13 cellular contexts compared by ENCODE assay signal in the genomic region with DNA sequence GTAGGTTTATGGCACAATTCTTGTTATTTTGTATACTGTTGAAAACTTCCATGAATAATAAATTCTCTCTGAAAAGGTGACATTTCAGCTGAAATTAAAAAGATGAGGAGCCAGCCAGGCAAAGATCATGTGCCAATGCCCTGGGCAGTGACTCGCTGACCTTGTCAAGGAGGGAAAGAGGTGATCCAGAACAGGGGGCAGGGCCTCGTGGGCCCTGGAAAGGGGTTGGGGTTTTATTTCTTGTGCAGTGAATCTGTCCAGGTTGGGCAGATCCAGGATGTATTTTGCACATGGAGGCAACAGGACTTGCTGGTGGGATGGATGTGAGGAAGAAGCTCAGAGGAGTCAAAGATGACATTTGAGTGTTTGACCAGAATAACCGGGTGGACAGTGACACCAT. TPM values are rescaled to one million over a fixed set of nuclear protein-coding genes. Genes with fewer than 3 reads are reported as not detected.
"Had no signal": no experiment of that assay in that cellular context is flagged by ENCODE, and none has a peak within 500 bp of the region (broad histone marks: within the 10 kb centered on the region; RNA-seq: fewer than 3 reads in every experiment).

No MANE protein-coding gene starts in this region.

RNA-seq across cellular contexts. Expression of a gene that starts 31.6 kb away (rescaled TPM):
- total RNA-seq: endodermal cell, esophagus mucosa, gastrocnemius medialis, glomerular endothelial cell, left ventricle myocardium superior, lung, mononuclear cell, osteoblast, sigmoid colon, skeletal muscle tissue, suprapubic skin, ureter, vagina had no signal
